15 cellular contexts compared by ENCODE assay signal in the genomic region with DNA sequence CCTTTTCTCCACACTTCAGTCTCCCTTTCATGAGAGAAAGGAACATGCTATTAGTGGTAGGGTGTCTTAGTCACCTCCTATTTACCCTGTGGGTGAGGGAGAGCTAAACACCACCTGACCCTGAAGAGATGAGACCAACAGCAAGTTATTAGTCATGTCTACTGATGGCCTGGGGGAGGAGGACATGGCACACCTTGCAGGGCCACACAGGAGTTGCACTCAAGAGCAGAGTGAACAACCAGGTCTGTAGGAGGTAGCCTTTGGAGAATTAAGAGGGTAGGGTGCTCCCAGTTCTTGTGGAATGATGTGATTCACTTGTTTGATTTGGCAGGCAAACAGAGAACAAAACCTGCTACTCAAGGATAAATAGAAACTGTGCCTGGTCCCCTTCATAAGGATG.
DNase-seq lines count a peak whose midpoint lies in the region; ATAC-seq, FAIRE-seq and TF ChIP-seq lines count a peak whose summit lies in the region.
"Had no signal": no experiment of that assay in that cellular context is flagged by ENCODE, and none has a peak within 500 bp of the region (broad histone marks: within the 10 kb centered on the region; RNA-seq: fewer than 3 reads in every experiment).

No MANE protein-coding gene starts in this region.

- BruUV-seq in HepG2 (replicated peaks; lab: Mats Ljungman, UMichigan), result no TSS peak

- TF ChIP-seq EP300 in HepG2 (IDR thresholded peaks at IDR 0.05; ENCODE audit: low read depth in 2 of 2, low read length in 2 of 2) (no peak), HepG2 (CRISPR knock-in tag; IDR thresholded peaks at IDR 0.05; ENCODE audit: borderline replicate concordance) (no peak), transverse colon (IDR thresholded peaks at IDR 0.05; ENCODE audit: low read depth) (no peak)

- TF ChIP-seq CTCF in brain microvascular endothelial cell (IDR thresholded peaks at IDR 0.05; ENCODE audit: low read depth, low read length, missing control alignments) (no peak), HepG2 (CRISPR knock-in tag; IDR thresholded peaks at IDR 0.05) (no peak), transverse colon (IDR thresholded peaks at IDR 0.05) (no peak)

- H3K9me3 ChIP-seq in HepG2 (ENCODE audit: low read length) (no peaks in the 10 kb centered on the region), transverse colon (no peaks in the 10 kb centered on the region)
- H3K9me3 ChIP-seq: left ventricle myocardium inferior, testis had no signal

- FAIRE-seq in HTR-8/SVneo (lab: Jason Lieb, UNC) (peak; percentile 51), HepG2 (lab: Jason Lieb, UNC) (no peak)
- FAIRE-seq: TTC549 had no signal

- H4K20me1 ChIP-seq in HepG2 (ENCODE audit: insufficient read depth, low read length), result no peaks in the 10 kb centered on the region

- H3K27me3 ChIP-seq in brain microvascular endothelial cell (replicated peaks) (no peaks in the 10 kb centered on the region), HepG2 (ENCODE audit: control insufficient read depth in 1 of 2, insufficient read depth in 2 of 2, low read length in 2 of 2) (no peaks in the 10 kb centered on the region), transverse colon (no peaks in the 10 kb centered on the region)
- H3K27me3 ChIP-seq: testis had no signal

- TF ChIP-seq POLR2A in HepG2 (IDR thresholded peaks at IDR 0.05; ENCODE audit: insufficient read depth in 1 of 2, low read depth in 2 of 2, low read length in 2 of 2), result no peak
- TF ChIP-seq POLR2A in transverse colon (IDR thresholded peaks at IDR 0.05), result no peak

- CTCF ChIA-PET in HepG2 (lab: Yijun Ruan, JAX; ENCODE audit: low intra/inter-chr PET ratio, low total read pairs), result no interaction called here

- ATAC-seq in HepG2 (no peak), HG02759 (IDR thresholded peaks at IDR 0.05; ENCODE audit: unreplicated experiment) (no peak)

- in situ Hi-C loops in brain microvascular endothelial cell (cut with HindIII; ENCODE audit: low pct_ligation_motif_present, low sequenced_read_pairs), result no loop called here
- in situ Hi-C loops in HepG2 (cut with HindIII; ENCODE audit: extremely low pct_ligation_motif_present, low pct_unique_long_range_greater_than_20kb), result no loop called here
- in situ Hi-C loops in transverse colon (cut with MboI; ENCODE audit: low pct_ligation_motif_present in 1 of 4, low pct_unique_long_range_greater_than_20kb in 1 of 4, low sequenced_read_pairs in 3 of 4), result no loop called here

- no peaks in the 10 kb centered on the region for H3K4me1 ChIP-seq in HepG2 (ENCODE audit: insufficient read depth, low read length)
- no peaks in the 10 kb centered on the region for H3K4me1 ChIP-seq in transverse colon
- H3K4me1 ChIP-seq: left ventricle myocardium inferior, testis had no signal

- intact Hi-C loops in HepG2 (cut with micrococcal nuclease; ENCODE audit: unreplicated experiment), result no loop called here
- intact Hi-C loops in transverse colon (cut with DNase I; ENCODE audit: low total_unique reads), result loop anchor here (5.0 kb wide), 1 partner anchor 1165 kb away; no protein-coding TSS in a partner anchor

- H3K27ac ChIP-seq in brain microvascular endothelial cell, result peak overlapping the region; percentile 47
- H3K27ac ChIP-seq in HepG2 (ENCODE audit: extremely low read length, insufficient read depth, low read length), result no peak overlapping the region
- no peak overlapping the region for H3K27ac ChIP-seq in transverse colon
- H3K27ac ChIP-seq: left ventricle myocardium inferior, testis had no signal

- H3K79me2 ChIP-seq in HepG2 (ENCODE audit: insufficient read depth, low read length), result no peaks in the 10 kb centered on the region

- DNase-seq in A172 (ENCODE audit: low spot score), result peak; percentile 46
- DNase-seq in HTR-8/SVneo (ENCODE audit: insufficient read length, low spot score), result no peak
- peak; percentile 42 for DNase-seq in brain microvascular endothelial cell
- peak; percentile 13 for DNase-seq in HepG2 (ENCODE audit: low spot score)
- no peak for DNase-seq in SKM-1 (lab: John Stamatoyannopoulos, UW; ENCODE audit: unreplicated experiment)
- DNase-seq in NCI-H2107 treated with DMSO at 0.1 percent for 48 hours (lab: John Stamatoyannopoulos, UW; ENCODE audit: unreplicated experiment), result no peak
- DNase-seq in transverse colon, result no peak
- DNase-seq: activated effector memory CD4-positive, alpha-beta T cell treated with Interleukin-2 at 50 U/mL for 16 hours; left ventricle myocardium inferior; NCI-H1092 treated with DMSO at 0.1 percent for 48 hours; NCI-H446; RPMI8226; testis had no signal

- TF ChIP-seq RAD21 in HepG2 (CRISPR knock-in tag; IDR thresholded peaks at IDR 0.05), result no peak

- H3K36me3 ChIP-seq in brain microvascular endothelial cell (replicated peaks) (no peaks in the 10 kb centered on the region), HepG2 (replicated peaks in 1 of 2; ENCODE audit: control insufficient read depth in 1 of 2, insufficient read depth in 2 of 2, low read length in 2 of 2) (no peaks in the 10 kb centered on the region), transverse colon (no peaks in the 10 kb centered on the region)
- H3K36me3 ChIP-seq: left ventricle myocardium inferior had no signal

- no peak overlapping the region for H2AFZ ChIP-seq in HepG2 (ENCODE audit: low read length)

- H3K9ac ChIP-seq in HepG2 (ENCODE audit: insufficient read depth, low read depth, low read length), result no peak overlapping the region

- POLR2A ChIA-PET in HepG2 (lab: Yijun Ruan, JAX), result no interaction called here

- no peak overlapping the region for H3K4me2 ChIP-seq in HepG2 (ENCODE audit: low read depth, low read length)

- H3K4me3 ChIP-seq in brain microvascular endothelial cell (ENCODE audit: low read depth, low read length) (no peak overlapping the region), HepG2 (replicated peaks in 1 of 3; ENCODE audit: insufficient read depth in 1 of 3, low read depth in 2 of 3, low read length in 3 of 3) (no peak overlapping the region), transverse colon (no peak overlapping the region)
- H3K4me3 ChIP-seq: left ventricle myocardium inferior, testis had no signal

TF ChIP-seq in HepG2, 621 proteins besides CTCF, POLR2A, EP300 and RAD21:
- TF ChIP-seq FOSL2 (CRISPR knock-in tag; IDR thresholded peaks at IDR 0.05) (0 out of 2 replicates have a peak, but pooled peaks have one; percentile 17), NFE2L2 (IDR thresholded peaks at IDR 0.05; ENCODE audit: low read length) (no peak), ZBTB39 (CRISPR knock-in tag; IDR thresholded peaks at IDR 0.05) (no peak)

Comparison
In these comparisons a context has a peak if more than half of its experiments do, and no peak if none do; other contexts are left out.
1. DNase-seq: peak in A172 (single experiment), brain microvascular endothelial cell (single experiment) and HepG2 (single experiment); none in HTR-8/SVneo (single experiment), SKM-1 (single experiment), NCI-H2107 treated with DMSO at 0.1 percent for 48 hours (single experiment) and transverse colon (single experiment).